Comparison of ENCODE assay signal across 14 cellular contexts in genomic region chr5:173730610-173731302, GRCh38.
DNase-seq lines count a peak whose midpoint lies in the region; ATAC-seq and TF ChIP-seq lines count a peak whose summit lies in the region.
"Had no signal": no experiment of that assay in that cellular context is flagged by ENCODE, and none has a peak within 500 bp of the region (broad histone marks: within the 10 kb centered on the region; RNA-seq: fewer than 3 reads in every experiment).

No MANE protein-coding gene starts in this region.

- H2AFZ ChIP-seq in mesenchymal stem cell (ENCODE audit: low read depth, low read length), result no peak overlapping the region

- H3K9me3 ChIP-seq in HEK293 (ENCODE audit: control insufficient read depth, insufficient read depth, low read depth, low read length) (no peaks in the 10 kb centered on the region), mesenchymal stem cell (ENCODE audit: control insufficient read depth, low read length) (peaks cover 3% of the 10 kb centered on the region)
- H3K9me3 ChIP-seq: Caco-2 had no signal

- H3K4me3 ChIP-seq in HEK293 (ENCODE audit: low read depth, low read length) (no peak overlapping the region), mesenchymal stem cell (ENCODE audit: insufficient read depth in 1 of 2, low read depth in 1 of 2, low read length in 2 of 2) (no peak overlapping the region)

- POLR2A ChIA-PET in HEK293 (lab: Yijun Ruan, JAX), result no interaction called here

- WGBS in mesenchymal stem cell, result 89% methylated on average over 15 of the region's 15 CpGs

- no peak overlapping the region for H3K9ac ChIP-seq in mesenchymal stem cell (ENCODE audit: low read length)

- no peak overlapping the region for H3K23ac ChIP-seq in mesenchymal stem cell (ENCODE audit: low read length in 2 of 2)

- DNase-seq in SK-N-DZ (ENCODE audit: low spot score), result peak; percentile 52
- no peak for DNase-seq in mesenchymal stem cell
- no peak for DNase-seq in stimulated activated naive B cell treated with anti-CD40 and anti-IgM and Interleukin-4, amounts not matched to agents 10 μg/mL and 1 μg/mL and 100 μg/mL, for 72 hours
- no peak for DNase-seq in NOMO-1 treated with DMSO at 0.1 percent for 48 hours (lab: John Stamatoyannopoulos, UW; ENCODE audit: unreplicated experiment)
- DNase-seq in NCI-H82 (lab: John Stamatoyannopoulos, UW), result no peak
- DNase-seq: Caco-2, DMS79, KG1, NCI-H1048, NCI-H146, NCI-H2107, NCI-H510A had no signal

- H2BK15ac ChIP-seq in mesenchymal stem cell (ENCODE audit: low read depth, poor library complexity, severe bottlenecking), result no peak overlapping the region

- H2BK12ac ChIP-seq in mesenchymal stem cell (ENCODE audit: low read length in 2 of 2), result no peak overlapping the region

- H3K79me1 ChIP-seq in mesenchymal stem cell (replicated peaks; ENCODE audit: low read length, poor library complexity, severe bottlenecking), result no peaks in the 10 kb centered on the region

- CTCF ChIA-PET in HEK293 (lab: Yijun Ruan, JAX), result interaction anchor here (0.5 to 1.0 kb wide), 3 partner anchors 24 to 526 kb away, joined by 3 to 4 read pairs (median 3); no protein-coding TSS in a partner anchor

- no peaks in the 10 kb centered on the region for H3K27me3 Mint-ChIP-seq in stimulated activated naive B cell treated with anti-CD40 and anti-IgM and Interleukin-4, amounts not matched to agents 10 μg/mL and 1 μg/mL and 100 μg/mL, for 72 hours

- H3K4me3 Mint-ChIP-seq in stimulated activated naive B cell treated with anti-CD40 and anti-IgM and Interleukin-4, amounts not matched to agents 10 μg/mL and 1 μg/mL and 100 μg/mL, for 72 hours, result no peak overlapping the region

- no peak overlapping the region for H2BK120ac ChIP-seq in mesenchymal stem cell (ENCODE audit: low read depth, low read length)

- TF ChIP-seq CTCF in HEK293 (tag by site-specific recombination; IDR thresholded peaks at IDR 0.05), result no peak

- no peak overlapping the region for H3K4ac ChIP-seq in mesenchymal stem cell (ENCODE audit: low read depth in 1 of 2, low read length in 2 of 2)

- peak overlapping the region; percentile 26 for H3K27ac Mint-ChIP-seq in stimulated activated naive B cell treated with anti-CD40 and anti-IgM and Interleukin-4, amounts not matched to agents 10 μg/mL and 1 μg/mL and 100 μg/mL, for 72 hours

- no peaks in the 10 kb centered on the region for H3K4me1 ChIP-seq in HEK293 (ENCODE audit: control insufficient read depth, insufficient read depth, low read length)
- H3K4me1 ChIP-seq in mesenchymal stem cell (ENCODE audit: control insufficient read depth, insufficient read depth, low read depth, low read length), result no peaks in the 10 kb centered on the region

- ATAC-seq in stimulated activated naive B cell treated with anti-CD40 and anti-IgM and Interleukin-4, amounts not matched to agents 10 μg/mL and 1 μg/mL and 100 μg/mL, for 72 hours (replicated peaks), result no peak
- no peak for ATAC-seq in HG03460 (IDR thresholded peaks at IDR 0.05; ENCODE audit: unreplicated experiment)

- H3K27ac ChIP-seq in HEK293 (ENCODE audit: extremely low read depth, low read depth, low read length) (no peak overlapping the region), mesenchymal stem cell (ENCODE audit: low read length, poor library complexity, severe bottlenecking) (no peak overlapping the region)

- H3K14ac ChIP-seq in mesenchymal stem cell (ENCODE audit: low read length in 2 of 2), result no peak overlapping the region

- H4K8ac ChIP-seq in mesenchymal stem cell (ENCODE audit: low read length), result no peak overlapping the region

- H3K9me3 Mint-ChIP-seq in stimulated activated naive B cell treated with anti-CD40 and anti-IgM and Interleukin-4, amounts not matched to agents 10 μg/mL and 1 μg/mL and 100 μg/mL, for 72 hours, result no peaks in the 10 kb centered on the region

- H3K36me3 ChIP-seq in HEK293 (ENCODE audit: control insufficient read depth in 2 of 2, insufficient read depth in 1 of 2, low read length in 2 of 2) (no peaks in the 10 kb centered on the region), mesenchymal stem cell (ENCODE audit: control insufficient read depth in 1 of 2, insufficient read depth in 2 of 2, low read depth in 1 of 2, low read length in 2 of 2) (no peaks in the 10 kb centered on the region)

- H3K4me2 ChIP-seq in mesenchymal stem cell (ENCODE audit: low read length, poor library complexity, severe bottlenecking), result no peak overlapping the region

- H3K27me3 ChIP-seq in mesenchymal stem cell (ENCODE audit: control insufficient read depth in 1 of 2, insufficient read depth in 1 of 2, low read length in 2 of 2), result peaks cover 7 to 51% of the 10 kb centered on the region in 2 experiments

- H2AK5ac ChIP-seq in mesenchymal stem cell (ENCODE audit: low read length, severe bottlenecking), result no peak overlapping the region

- H2BK5ac ChIP-seq in mesenchymal stem cell (ENCODE audit: low read depth, low read length, poor library complexity, severe bottlenecking), result no peak overlapping the region

- H3K18ac ChIP-seq in mesenchymal stem cell (ENCODE audit: low read depth in 1 of 2, low read length in 2 of 2), result no peak overlapping the region

- H3K4me1 Mint-ChIP-seq in stimulated activated naive B cell treated with anti-CD40 and anti-IgM and Interleukin-4, amounts not matched to agents 10 μg/mL and 1 μg/mL and 100 μg/mL, for 72 hours, result peaks cover 31 to 46% of the 10 kb centered on the region in 2 donors

- H3K36me3 Mint-ChIP-seq in stimulated activated naive B cell treated with anti-CD40 and anti-IgM and Interleukin-4, amounts not matched to agents 10 μg/mL and 1 μg/mL and 100 μg/mL, for 72 hours, result no peaks in the 10 kb centered on the region

- H4K91ac ChIP-seq in mesenchymal stem cell (ENCODE audit: low read length), result peak overlapping the region; percentile 27

TF ChIP-seq in HEK293, 187 proteins besides CTCF, POLR2A, EP300 and RAD21:
- TF ChIP-seq KLF9 (tag by site-specific recombination; IDR thresholded peaks at IDR 0.05; ENCODE audit: low read depth) (no peak), ZBTB6 (tag by site-specific recombination; IDR thresholded peaks at IDR 0.05) (no peak), GFI1B (tag by site-specific recombination; IDR thresholded peaks at IDR 0.05) (no peak), ZNF510 (tag by site-specific recombination; IDR thresholded peaks at IDR 0.05; ENCODE audit: insufficient replicate concordance) (no peak), ZFHX2 (tag by site-specific recombination; conservative IDR thresholded peaks at IDR 0.05) (0 out of 2 replicates have a peak, but pooled peaks have one; percentile 30), RBAK (tag by site-specific recombination; IDR thresholded peaks at IDR 0.05) (no peak), ZNF518A (tag by site-specific recombination; conservative IDR thresholded peaks at IDR 0.05; ENCODE audit: low read depth) (no peak)
- TF ChIP-seq, protein P1, sequence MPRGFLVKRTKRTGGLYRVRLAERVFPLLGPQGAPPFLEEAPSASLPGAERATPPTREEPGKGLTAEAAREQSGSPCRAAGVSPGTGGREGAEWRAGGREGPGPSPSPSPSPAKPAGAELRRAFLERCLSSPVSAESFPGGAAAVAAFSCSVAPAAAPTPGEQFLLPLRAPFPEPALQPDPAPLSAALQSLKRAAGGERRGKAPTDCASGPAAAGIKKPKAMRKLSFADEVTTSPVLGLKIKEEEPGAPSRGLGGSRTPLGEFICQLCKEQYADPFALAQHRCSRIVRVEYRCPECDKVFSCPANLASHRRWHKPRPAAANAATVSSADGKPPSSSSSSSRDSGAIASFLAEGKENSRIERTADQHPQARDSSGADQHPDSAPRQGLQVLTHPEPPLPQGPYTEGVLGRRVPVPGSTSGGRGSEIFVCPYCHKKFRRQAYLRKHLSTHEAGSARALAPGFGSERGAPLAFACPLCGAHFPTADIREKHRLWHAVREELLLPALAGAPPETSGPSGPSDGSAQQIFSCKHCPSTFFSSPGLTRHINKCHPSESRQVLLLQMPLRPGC (tag by site-specific recombination; IDR thresholded peaks at IDR 0.05), result no peak
